ENCODE assay signal across 8 cellular contexts in the genomic region with DNA sequence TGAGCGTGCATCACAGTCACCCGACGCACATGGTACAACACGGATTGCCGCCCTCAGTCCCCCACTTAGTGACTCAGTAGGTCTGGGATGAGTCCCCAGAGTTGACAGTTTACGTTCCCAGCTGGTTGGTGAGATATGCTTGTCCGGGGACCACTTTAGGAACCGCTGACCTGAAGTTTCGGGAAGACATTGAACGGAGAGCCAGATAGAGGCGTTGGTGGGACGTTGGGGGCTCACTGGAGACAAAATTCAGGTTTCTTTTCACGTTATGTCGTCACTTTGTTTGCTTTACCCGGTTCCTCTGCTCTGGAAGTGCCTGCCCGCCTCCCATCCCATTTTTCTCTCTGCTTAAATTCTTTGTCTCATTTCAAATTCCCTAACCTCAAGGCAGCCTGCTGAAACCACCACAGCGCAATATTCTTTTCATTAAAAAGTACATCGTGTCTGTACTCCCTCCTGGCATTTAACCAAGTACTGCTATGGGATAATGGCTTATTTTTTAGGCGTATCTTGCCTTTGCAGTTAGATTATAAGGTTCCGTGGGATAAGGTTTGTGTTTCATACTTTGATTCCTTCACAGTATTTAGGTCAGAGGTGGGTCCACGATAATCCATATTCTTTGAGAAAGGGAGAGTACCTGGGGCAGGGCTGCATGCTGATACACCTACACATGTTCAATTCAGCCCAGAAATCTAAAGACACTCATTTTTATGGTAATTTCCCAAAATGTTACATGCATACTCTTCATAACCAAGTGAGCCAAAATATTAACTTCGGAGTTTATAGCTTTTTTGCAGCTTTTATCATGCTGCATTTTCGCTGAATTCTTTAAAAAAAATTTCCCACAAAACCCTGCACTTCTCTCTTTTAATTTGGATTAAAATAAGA. TPM values are rescaled to one million over a fixed set of nuclear protein-coding genes. Genes with fewer than 3 reads are reported as not detected.
DNase-seq lines count a peak whose midpoint lies in the region; ATAC-seq lines count a peak whose summit lies in the region.

No MANE protein-coding gene starts in this region.

- no peak for ATAC-seq in HG02884 (IDR thresholded peaks at IDR 0.05; ENCODE audit: unreplicated experiment)

- H3K27me3 ChIP-seq in endocrine pancreas (ENCODE audit: control insufficient read depth, insufficient read depth, low read length) = no peaks in the 10 kb centered on the region
- no peaks in the 10 kb centered on the region for H3K27me3 ChIP-seq in neuron (ENCODE audit: insufficient read depth, low read length)

- H3K9ac ChIP-seq in ES-I3 (ENCODE audit: low read depth, low read length) (peak overlapping the region; percentile 56), endocrine pancreas (ENCODE audit: control insufficient read depth, insufficient read depth, low read length) (peak overlapping the region; percentile 70)

- H3K4me1 ChIP-seq in ES-I3 (ENCODE audit: insufficient read depth, low read length) = no peaks in the 10 kb centered on the region
- no peaks in the 10 kb centered on the region for H3K4me1 ChIP-seq in endocrine pancreas (ENCODE audit: control insufficient read depth, insufficient read depth, low read length)
- peaks cover 17% of the 10 kb centered on the region for H3K4me1 ChIP-seq in neuron (ENCODE audit: insufficient read depth, low read length)

- H2AFZ ChIP-seq in neuron (ENCODE audit: low read depth, low read length) = peak overlapping the region; percentile 86

- H3K4me3 ChIP-seq in endocrine pancreas (ENCODE audit: control insufficient read depth, insufficient read depth, low read length) (peak overlapping the region; percentile 73), neuron (ENCODE audit: low read length) (peak overlapping the region; percentile 71)

- no peaks in the 10 kb centered on the region for H3K36me3 ChIP-seq in ES-I3 (ENCODE audit: insufficient read depth, low read length)
- H3K36me3 ChIP-seq in endocrine pancreas (ENCODE audit: control insufficient read depth, insufficient read depth, low read length) = no peaks in the 10 kb centered on the region
- peaks cover 9% of the 10 kb centered on the region for H3K36me3 ChIP-seq in neuron (ENCODE audit: insufficient read depth, low read length)

- peak; percentile 50 for DNase-seq in OCI-M1 (lab: John Stamatoyannopoulos, UW)
- no peak for DNase-seq in A172 (ENCODE audit: low spot score)
- no peak for DNase-seq in epidermal melanocyte (ENCODE audit: insufficient read length, low spot score)
- no peak for DNase-seq in H4 (ENCODE audit: low spot score)

- no peaks in the 10 kb centered on the region for H3K9me3 ChIP-seq in ES-I3 (ENCODE audit: control insufficient read depth, insufficient read depth, low read length)
- H3K9me3 ChIP-seq in endocrine pancreas (ENCODE audit: control insufficient read depth, low read length) = no peaks in the 10 kb centered on the region
- H3K9me3 ChIP-seq in neuron (ENCODE audit: low read length) = no peaks in the 10 kb centered on the region

RNA-seq across cellular contexts. Expression of gene LMLN, which starts 0.9 kb away (rescaled TPM):
- total RNA-seq in A172 (2014; rRNA removed; shearing (Covaris generic)) = 3.5 and 5.7 TPM in 2 replicates
- 5.5 and 6.1 TPM in 2 replicates for total RNA-seq in H4 (2014; rRNA removed; shearing (Covaris generic))

RNA-seq across cellular contexts. Expression of gene RPL35A, which starts 10.9 kb away (rescaled TPM):
- total RNA-seq in A172 (2014; rRNA removed; shearing (Covaris generic)) = 720 and 850 TPM in 2 replicates
- total RNA-seq in H4 (2014; rRNA removed; shearing (Covaris generic)) = 1,457 and 1,516 TPM in 2 replicates
